Comparison of ENCODE assay signal across 1 cellular context in genomic region chr21:45010096-45010495, GRCh38.
TF ChIP-seq lines count a peak whose summit lies in the region.

No MANE protein-coding gene starts in this region.

TF ChIP-seq in HepG2, 621 proteins besides CTCF, POLR2A, EP300 and RAD21 (continued from another document):
- no peak for TF ChIP-seq PAXIP1 (CRISPR knock-in tag; conservative IDR thresholded peaks at IDR 0.05)
- TF ChIP-seq ZNF383 (CRISPR knock-in tag; IDR thresholded peaks at IDR 0.05; ENCODE audit: borderline replicate concordance): no peak
- TF ChIP-seq NFRKB (IDR thresholded peaks at IDR 0.05): no peak
